Comparison of ENCODE assay signal across 2 cellular contexts in the genomic region with DNA sequence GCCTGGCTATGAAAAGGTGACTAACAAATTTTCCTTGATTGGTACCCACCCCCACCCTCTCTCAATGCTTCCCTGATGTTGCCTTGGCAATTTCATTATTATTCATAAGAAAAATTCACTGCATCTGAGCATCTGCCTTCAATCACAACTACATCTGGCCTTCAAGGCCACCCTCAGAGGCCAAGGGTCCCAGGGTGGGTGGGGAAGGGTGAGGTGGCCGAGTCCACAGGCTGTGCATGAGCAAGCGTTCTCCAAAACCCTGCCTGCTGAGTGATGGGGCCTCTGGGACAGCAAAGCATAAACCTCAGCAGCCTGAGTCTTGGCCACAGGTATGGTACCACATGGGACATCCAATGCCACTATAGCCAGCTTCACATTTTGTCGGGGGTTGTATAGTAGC.
"Had no signal": no experiment of that assay in that cellular context is flagged by ENCODE, and none has a peak within 500 bp of the region (broad histone marks: within the 10 kb centered on the region; RNA-seq: fewer than 3 reads in every experiment).

No MANE protein-coding gene starts in this region.

- DNase-seq: GF-D8 had no signal

- H3K4me3 ChIP-seq: GM12878 had no signal

- ATAC-seq: GM12878 had no signal
